Comparison of ENCODE assay signal across 11 cellular contexts in the genomic region with DNA sequence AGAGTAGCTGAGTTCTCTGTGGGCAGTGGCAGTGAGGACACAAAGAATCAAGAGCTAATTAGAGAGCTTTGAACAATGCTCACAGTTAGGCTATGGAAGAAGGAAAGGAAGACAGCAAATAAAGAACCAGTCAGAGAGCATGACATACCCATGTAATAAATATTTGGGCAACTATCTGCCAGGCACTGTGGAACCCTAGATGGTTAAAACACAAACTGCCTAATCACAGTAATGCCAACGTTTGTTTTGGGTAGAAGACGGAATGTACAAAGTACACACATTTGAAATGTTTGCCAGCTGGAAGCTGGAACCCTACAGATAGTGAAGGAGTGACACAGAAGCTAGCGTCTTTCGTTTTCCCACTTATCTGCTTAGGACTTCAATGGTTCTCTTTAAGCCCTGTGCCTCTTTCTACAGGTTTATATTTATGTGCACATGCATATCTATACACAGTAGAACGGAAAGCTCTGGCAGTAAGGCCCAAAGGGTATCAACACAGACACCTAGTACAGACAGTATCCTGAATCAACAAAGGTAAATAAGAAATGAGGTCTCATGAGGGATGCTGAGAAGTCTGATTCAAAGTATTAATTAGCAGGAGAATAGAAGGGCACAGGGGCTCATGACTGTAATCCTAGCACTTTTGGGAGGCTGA. TPM values are rescaled to one million over a fixed set of nuclear protein-coding genes. Genes with fewer than 3 reads are reported as not detected.
A peak's percentile ranks its signal among the peaks of the same experiment; 100 is the strongest.
DNase-seq lines count a peak whose midpoint lies in the region; ATAC-seq and TF ChIP-seq lines count a peak whose summit lies in the region.
"Had no signal": no experiment of that assay in that cellular context is flagged by ENCODE, and none has a peak within 500 bp of the region (broad histone marks: within the 10 kb centered on the region; RNA-seq: fewer than 3 reads in every experiment).

No MANE protein-coding gene starts in this region.

- H3K9me3 ChIP-seq in PC-9 (ENCODE audit: insufficient read depth, low read depth) (no peaks in the 10 kb centered on the region), lung (ENCODE audit: control insufficient read depth in 2 of 2, insufficient read depth in 1 of 2, low read length in 1 of 2) (no peaks in the 10 kb centered on the region), MM.1S (replicated peaks; ENCODE audit: insufficient read depth, low read length) (no peaks in the 10 kb centered on the region)
- H3K9me3 ChIP-seq: ascending aorta had no signal

- H2AFZ ChIP-seq in PC-9 (no peak overlapping the region), MM.1S (ENCODE audit: low read length) (no peak overlapping the region)

- ATAC-seq in lung (ENCODE audit: insufficient read depth, low FRiP score): peak; percentile 69
- ATAC-seq: K562 had no signal

- POLR2A ChIA-PET in PC-9 (lab: Charles Lee; ENCODE audit: unreplicated experiment): no interaction called here

- H3K4me1 ChIP-seq in PC-9 (replicated peaks; ENCODE audit: insufficient read depth): peaks cover 6% of the 10 kb centered on the region; the same call in 1 of the 2 replicates
- H3K4me1 ChIP-seq in lung (ENCODE audit: control insufficient read depth in 2 of 2, insufficient read depth in 2 of 2, low read length in 2 of 2): no peaks in the 10 kb centered on the region
- no peaks in the 10 kb centered on the region for H3K4me1 ChIP-seq in MM.1S (ENCODE audit: low read length)
- H3K4me1 ChIP-seq: ascending aorta had no signal

- H3F3A ChIP-seq in PC-9 (ENCODE audit: insufficient read depth, low read depth) (0 out of 2 replicates have a peak, but pooled peaks cover 3% of the 10 kb centered on the region), MM.1S (ENCODE audit: insufficient read depth, low read length) (no peaks in the 10 kb centered on the region)

- no peaks in the 10 kb centered on the region for H4K20me1 ChIP-seq in PC-9 (ENCODE audit: insufficient read depth)
- H4K20me1 ChIP-seq in MM.1S (ENCODE audit: insufficient read depth, low read length): no peaks in the 10 kb centered on the region

- H3K36me3 ChIP-seq in PC-9 (ENCODE audit: low read depth): peaks cover 20% of the 10 kb centered on the region
- H3K36me3 ChIP-seq in lung (ENCODE audit: control insufficient read depth in 2 of 2, insufficient read depth in 2 of 2, low read length in 2 of 2): peaks cover 4 to 5% of the 10 kb centered on the region in 2 donors
- peaks cover 19% of the 10 kb centered on the region for H3K36me3 ChIP-seq in MM.1S (replicated peaks; ENCODE audit: insufficient read depth, low read length)

- no peak overlapping the region for H3K4me3 ChIP-seq in PC-9
- no peak overlapping the region for H3K4me3 ChIP-seq in lung
- no peak overlapping the region for H3K4me3 ChIP-seq in MM.1S (ENCODE audit: low read length)
- H3K4me3 ChIP-seq: ascending aorta, K562 had no signal

- H3K79me2 ChIP-seq in PC-9 (ENCODE audit: low read depth): peaks cover 11% of the 10 kb centered on the region; the same call in 1 of the 2 replicates
- peaks cover 45% of the 10 kb centered on the region for H3K79me2 ChIP-seq in MM.1S (ENCODE audit: low read length)

- BruUV-seq in PC-9 (replicated peaks; lab: Mats Ljungman, UMichigan): no TSS peak

- intact Hi-C loops in PC-9 (cut with micrococcal nuclease; ENCODE audit: unreplicated experiment): no loop called here

- H3K27me3 ChIP-seq in PC-9 (ENCODE audit: insufficient read depth, low read depth) (no peaks in the 10 kb centered on the region), lung (ENCODE audit: control insufficient read depth, insufficient read depth) (no peaks in the 10 kb centered on the region), MM.1S (replicated peaks; ENCODE audit: insufficient read depth, low read length) (no peaks in the 10 kb centered on the region)
- H3K27me3 ChIP-seq: ascending aorta had no signal

- DNase-seq in PC-9 (no peak), lung (ENCODE audit: low spot score) (no peak), substantia nigra (lab: John Stamatoyannopoulos, UW) (peak in 5 of 49 donors; percentile 3 to 34 (median 21)), MM.1S (no peak), DMS153 treated with DMSO at 0.1 percent for 48 hours (lab: John Stamatoyannopoulos, UW; ENCODE audit: unreplicated experiment) (no peak), KG1 (lab: John Stamatoyannopoulos, UW) (no peak)
- DNase-seq: stimulated activated CD4-positive, alpha-beta T cell treated with anti-CD3 and anti-CD28 coated beads, Interleukin-2, amount 100 ng/mL, for 24 hours; stimulated activated naive CD4-positive, alpha-beta T cell treated with Interleukin-2 at 50 U/mL for 16 hours had no signal

- TF ChIP-seq CTCF in PC-9 (conservative IDR thresholded peaks at IDR 0.05) (no peak), lung (IDR thresholded peaks at IDR 0.05; ENCODE audit: control extremely low read depth, extremely low read depth) (no peak), MM.1S (IDR thresholded peaks at IDR 0.05; ENCODE audit: low read length) (no peak)

- H3K9me2 ChIP-seq in PC-9 (ENCODE audit: insufficient read depth) (no peaks in the 10 kb centered on the region), MM.1S (replicated peaks; ENCODE audit: insufficient read depth, low read length) (no peaks in the 10 kb centered on the region)

- H3K27ac ChIP-seq in PC-9 (peak overlapping the region; percentile 38; the same call in 1 of the 2 replicates), cingulate gyrus (ENCODE audit: low read depth, low read length) (peak overlapping the region; percentile 63), lung (ENCODE audit: low read depth in 1 of 2, low read length in 1 of 2) (peak overlapping the region in 1 of 2 donors; percentile 48), substantia nigra (ENCODE audit: low read depth, low read length, poor library complexity, severe bottlenecking) (peak overlapping the region; percentile 88), MM.1S (ENCODE audit: low read length) (no peak overlapping the region)

- H3K9ac ChIP-seq in MM.1S (ENCODE audit: low read length): no peak overlapping the region

- CTCF ChIA-PET in PC-9 (lab: Charles Lee): no interaction called here

- H3K4me2 ChIP-seq in PC-9 (no peak overlapping the region), MM.1S (ENCODE audit: low read depth, low read length) (no peak overlapping the region)

- WGBS in lung, 2 donors: 60 to 75% methylated on average over 5 of the region's 5 CpGs

RNA-seq across cellular contexts. Expression of gene ANKRD28, which starts 44.6 kb away (rescaled TPM):
- 59.7 and 82.6 TPM in 2 replicates for total RNA-seq in PC-9 (2021)
- 10 to 100 TPM; 64.3 to 66.7 TPM for total RNA-seq in lung
- 10 to 100 TPM; 11.1 to 14.1 TPM for polyA plus RNA-seq in lung
